In the genomic region with DNA sequence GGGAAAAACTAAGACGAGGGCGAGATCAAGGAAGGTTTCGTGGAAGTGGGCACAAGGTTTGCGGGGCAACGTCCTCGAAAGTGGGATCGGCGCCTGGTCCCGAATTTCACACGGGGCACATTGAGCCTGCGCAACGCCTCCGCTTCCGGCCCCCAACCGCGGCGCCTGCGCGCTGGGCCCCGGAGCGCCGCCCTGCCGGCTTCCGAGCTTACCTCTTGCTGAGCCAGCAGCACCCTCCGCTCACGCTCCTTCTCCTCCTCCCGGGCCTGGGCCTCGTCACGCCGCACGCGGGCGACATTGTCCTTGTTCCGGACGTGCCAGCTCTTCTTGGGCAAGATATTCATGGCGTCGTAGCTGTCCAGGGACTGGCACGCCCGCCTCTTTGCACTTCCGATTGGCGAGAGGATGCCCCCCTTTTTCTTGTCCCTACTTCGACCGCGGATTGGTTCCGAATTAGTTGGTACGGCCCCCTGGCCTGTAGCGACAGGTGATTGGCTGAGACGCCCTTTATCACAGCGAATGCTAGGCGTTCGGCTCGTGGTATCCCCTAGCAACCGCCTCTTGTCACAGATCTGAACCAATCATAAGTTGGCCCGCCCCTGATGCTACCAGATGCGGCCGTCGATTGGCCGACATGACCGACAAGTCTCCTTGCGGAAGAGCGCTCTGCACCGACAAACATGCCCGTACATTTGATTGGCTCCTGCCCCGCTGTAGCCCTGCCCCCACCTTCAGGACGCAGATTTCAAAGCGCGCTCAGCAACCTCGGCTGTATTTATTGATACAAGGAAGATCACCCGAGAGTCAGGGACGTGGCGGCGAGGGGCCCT, we compare ENCODE assay signal across 8 cellular contexts. TPM values are rescaled to one million over a fixed set of nuclear protein-coding genes. Genes with fewer than 3 reads are reported as not detected.
DNase-seq lines count a peak whose midpoint lies in the region; ATAC-seq lines count a peak whose summit lies in the region.

A gene (minus strand): TSS at position 370 of the 830 bp plus-strand sequence. CDS start 26 bp downstream, at position 344.

- peak; percentile 100 for DNase-seq in Caki2 (ENCODE audit: low read depth)
- peak; percentile 93 to 100 (median 100) for DNase-seq in HUDEP-2 (lab: John Stamatoyannopoulos, UW; ENCODE audit: unreplicated experiment in 76 of 76)
- peak; percentile 99 for DNase-seq in NOMO-1 treated with dmso at 0.1 percent for 144 hours (lab: John Stamatoyannopoulos, UW; ENCODE audit: unreplicated experiment)
- peak; percentile 98 for DNase-seq in activated CD8-positive, alpha-beta memory T cell treated with anti-CD3 and anti-CD28 coated beads, Interleukin-2, amount 50 U/mL, for 24 hours (ENCODE audit: extremely low read depth)
- DNase-seq in mesenteric fat pad (ENCODE audit: low spot score), result peak; percentile 98
- DNase-seq in stimulated activated CD8-positive, alpha-beta memory T cell treated with anti-CD3 and anti-CD28 coated beads, Interleukin-15, amount 100 ng/mL, for 24 hours (ENCODE audit: low read depth), result peak; percentile 78

- ATAC-seq in GM21381 (IDR thresholded peaks at IDR 0.05; ENCODE audit: unreplicated experiment), result peak; percentile 90

- in situ Hi-C loops in Caki2 (cut with HindIII; ENCODE audit: low pct_unique_long_range_greater_than_20kb, low sequenced_read_pairs), result no loop called here
- in situ Hi-C loops in endometrial microvascular endothelial cells (cut with HindIII; ENCODE audit: inconsistent ontology term, low pct_unique_long_range_greater_than_20kb, low sequenced_read_pairs), result no loop called here

RNA-seq across cellular contexts. Expression of the gene that starts here (rescaled TPM):
- 9.3 and 16.9 TPM in 2 replicates for total RNA-seq in Caki2 (2014; rRNA removed; shearing (Covaris generic); ENCODE audit: low replicate concordance)
- 15.8 TPM for total RNA-seq in endometrial microvascular endothelial cells (ENCODE audit: inconsistent ontology term)
- 4.4 TPM for total RNA-seq in mesenteric fat pad

Comparison
In these comparisons a context has a peak if more than half of its experiments do, and no peak if none do; other contexts are left out.
1. Peak in every context shown above with its lines: DNase-seq and ATAC-seq.